18 cellular contexts compared by ENCODE assay signal in genomic region chr1:163170331-163170730, GRCh38. TPM values are rescaled to one million over a fixed set of nuclear protein-coding genes. Genes with fewer than 3 reads are reported as not detected.
A peak's percentile ranks its signal among the peaks of the same experiment; 100 is the strongest.
DNase-seq lines count a peak whose midpoint lies in the region; ATAC-seq and TF ChIP-seq lines count a peak whose summit lies in the region.
"Had no signal": no experiment of that assay in that cellular context is flagged by ENCODE, and none has a peak within 500 bp of the region (broad histone marks: within the 10 kb centered on the region; RNA-seq: fewer than 3 reads in every experiment).

No MANE protein-coding gene starts in this region.

- WGBS in esophagus muscularis mucosa = 59% methylated on average over 1 of the region's 1 CpG

- H3K4me1 ChIP-seq in RWPE2 (ENCODE audit: insufficient read depth, poor library complexity, severe bottlenecking) (peaks cover 30% of the 10 kb centered on the region), esophagus muscularis mucosa (peaks cover 12 to 81% (median 76%) of the 10 kb centered on the region in 4 donors)

- H3K4me3 ChIP-seq in AG10803 (ENCODE audit: low read length) (no peak overlapping the region), RWPE2 (ENCODE audit: severe bottlenecking) (no peak overlapping the region), esophagus muscularis mucosa (no peak overlapping the region), retinal pigment epithelial cell (ENCODE audit: low read length) (no peak overlapping the region)
- H3K4me3 ChIP-seq: mucosa of descending colon had no signal

- H3K36me3 Mint-ChIP-seq in activated CD4-positive, alpha-beta T cell treated with anti-CD3 and anti-CD28 coated beads, Interleukin-2, amount 10 ng/mL, durations not matched to agents 24 days and 14 days (ENCODE audit: low read depth) = no peaks in the 10 kb centered on the region
- H3K36me3 Mint-ChIP-seq: activated CD8-positive, alpha-beta memory T cell treated with anti-CD3 and anti-CD28 coated beads, Interleukin-2, amount 10 ng/mL, durations not matched to agents 7 days and 5 days had no signal

- H3K36me3 ChIP-seq in RWPE2 (ENCODE audit: low read depth) (no peaks in the 10 kb centered on the region), esophagus muscularis mucosa (no peaks in the 10 kb centered on the region)

- intact Hi-C loops in esophagus muscularis mucosa (cut with DNase I) = loop anchor here (5.0 kb wide), 1 partner anchor 293 kb away; no protein-coding TSS in a partner anchor
- intact Hi-C loops in activated CD4-positive, alpha-beta T cell treated with anti-CD3 and anti-CD28 coated beads, Interleukin-2, amount 10 ng/mL, durations not matched to agents 24 days and 14 days (cut with micrococcal nuclease) = loop anchor here (5.0 kb wide), 1 partner anchor 323 kb away; no protein-coding TSS in a partner anchor

- H3K27ac ChIP-seq in RWPE2 (ENCODE audit: poor library complexity, severe bottlenecking) (peak overlapping the region; percentile 17), esophagus muscularis mucosa (replicated peaks in 1 of 4) (peak overlapping the region in 3 of 4 donors; percentile 18 to 31 (median 23))

- no peaks in the 10 kb centered on the region for H3K27me3 ChIP-seq in RWPE2 (ENCODE audit: insufficient read depth, poor library complexity, severe bottlenecking)
- H3K27me3 ChIP-seq in esophagus muscularis mucosa = no peaks in the 10 kb centered on the region

- H3K27ac Mint-ChIP-seq in activated CD4-positive, alpha-beta T cell treated with anti-CD3 and anti-CD28 coated beads, Interleukin-2, amount 10 ng/mL, durations not matched to agents 24 days and 14 days = no peak overlapping the region
- H3K27ac Mint-ChIP-seq: activated CD8-positive, alpha-beta memory T cell treated with anti-CD3 and anti-CD28 coated beads, Interleukin-2, amount 10 ng/mL, durations not matched to agents 7 days and 5 days; activated T-helper 2 cell treated with anti-CD3 and anti-CD28 coated beads, Interferon-gamma antibody, Interleukin-2, Interleukin-4, amounts not matched to agents 10 μg/mL and 5 μg/mL and 100 μg/mL, durations not matched to agents 14 hours and 24 hours and 36 hours had no signal

- no peaks in the 10 kb centered on the region for H3K9me3 Mint-ChIP-seq in activated CD4-positive, alpha-beta T cell treated with anti-CD3 and anti-CD28 coated beads, Interleukin-2, amount 10 ng/mL, durations not matched to agents 24 days and 14 days
- H3K9me3 Mint-ChIP-seq: activated T-helper 2 cell treated with anti-CD3 and anti-CD28 coated beads, Interferon-gamma antibody, Interleukin-2, Interleukin-4, amounts not matched to agents 10 μg/mL and 5 μg/mL and 100 μg/mL, durations not matched to agents 14 hours and 24 hours and 36 hours; neural crest cell had no signal

- ATAC-seq in RWPE2 (ENCODE audit: low read depth) = no peak
- ATAC-seq: activated CD8-positive, alpha-beta memory T cell treated with anti-CD3 and anti-CD28 coated beads, Interleukin-2, amount 10 ng/mL, durations not matched to agents 7 days and 5 days; left lobe of liver; mucosa of descending colon had no signal

- no peaks in the 10 kb centered on the region for H3K4me1 Mint-ChIP-seq in activated CD4-positive, alpha-beta T cell treated with anti-CD3 and anti-CD28 coated beads, Interleukin-2, amount 10 ng/mL, durations not matched to agents 24 days and 14 days
- H3K4me1 Mint-ChIP-seq: activated CD8-positive, alpha-beta memory T cell treated with anti-CD3 and anti-CD28 coated beads, Interleukin-2, amount 10 ng/mL, durations not matched to agents 7 days and 5 days had no signal

- in situ Hi-C loops in GM13976 (cut with MboI; ENCODE audit: low sequenced_read_pairs, unreplicated experiment) = no loop called here

- DNase-seq in AG10803 (ENCODE audit: low read depth) = peak; percentile 77
- DNase-seq in RWPE2 (ENCODE audit: low spot score) = no peak
- DNase-seq in esophagus muscularis mucosa (ENCODE audit: extremely low spot score) = no peak
- peak; percentile 30 for DNase-seq in retinal pigment epithelial cell (ENCODE audit: low read depth)
- no peak for DNase-seq in NAMALWA (ENCODE audit: low spot score)
- DNase-seq in activated CD4-positive, alpha-beta T cell treated with anti-CD3 and anti-CD28 coated beads, Interleukin-2, amount 10 ng/mL, durations not matched to agents 24 days and 14 days = no peak
- no peak for DNase-seq in GM13976 (ENCODE audit: low spot score)
- no peak for DNase-seq in islet precursor cell
- DNase-seq: activated CD8-positive, alpha-beta memory T cell treated with anti-CD3 and anti-CD28 coated beads, Interleukin-2, amount 10 ng/mL, durations not matched to agents 7 days and 5 days; amniotic stem cell; mucosa of descending colon; NCI-H510A; NK-92 treated with Interleukin-12 subunit alpha and Interleukin-12 subunit beta, amount 100 ng/mL, for 24 hours; stimulated activated CD8-positive, alpha-beta memory T cell treated with anti-CD3 and anti-CD28 coated beads, Interleukin-4, amount 100 ng/mL, for 48 hours; substantia nigra had no signal

- H3K27me3 Mint-ChIP-seq in activated CD4-positive, alpha-beta T cell treated with anti-CD3 and anti-CD28 coated beads, Interleukin-2, amount 10 ng/mL, durations not matched to agents 24 days and 14 days = peaks cover 4% of the 10 kb centered on the region
- H3K27me3 Mint-ChIP-seq: activated CD8-positive, alpha-beta memory T cell treated with anti-CD3 and anti-CD28 coated beads, Interleukin-2, amount 10 ng/mL, durations not matched to agents 7 days and 5 days had no signal

- H3K9me3 ChIP-seq in RWPE2 (ENCODE audit: severe bottlenecking) (no peaks in the 10 kb centered on the region), esophagus muscularis mucosa (no peaks in the 10 kb centered on the region)
- H3K9me3 ChIP-seq: mucosa of descending colon had no signal

- TF ChIP-seq POLR2A in esophagus muscularis mucosa (IDR thresholded peaks at IDR 0.05; ENCODE audit: low read depth) = no peak

- TF ChIP-seq EP300 in esophagus muscularis mucosa (IDR thresholded peaks at IDR 0.05) = no peak

- no peak for TF ChIP-seq CTCF in AG10803 (conservative IDR thresholded peaks at IDR 0.05; ENCODE audit: low read length)
- no peak for TF ChIP-seq CTCF in RWPE2 (IDR thresholded peaks at IDR 0.05; ENCODE audit: poor library complexity, severe bottlenecking)
- no peak for TF ChIP-seq CTCF in esophagus muscularis mucosa (IDR thresholded peaks at IDR 0.05)
- no peak for TF ChIP-seq CTCF in retinal pigment epithelial cell (conservative IDR thresholded peaks at IDR 0.05; ENCODE audit: low read depth, low read length)
- no peak for TF ChIP-seq CTCF in GM13976 (IDR thresholded peaks at IDR 0.05; ENCODE audit: borderline replicate concordance, control extremely low read depth, extremely low read depth, insufficient read depth, missing control alignments)

- no peak overlapping the region for H3K4me3 Mint-ChIP-seq in activated CD4-positive, alpha-beta T cell treated with anti-CD3 and anti-CD28 coated beads, Interleukin-2, amount 10 ng/mL, durations not matched to agents 24 days and 14 days
- H3K4me3 Mint-ChIP-seq: activated CD8-positive, alpha-beta memory T cell treated with anti-CD3 and anti-CD28 coated beads, Interleukin-2, amount 10 ng/mL, durations not matched to agents 7 days and 5 days; neural crest cell had no signal

RNA-seq across cellular contexts. Expression of gene RGS5, which starts 32.4 kb away (rescaled TPM):
- total RNA-seq in esophagus muscularis mucosa = 100 to 1,000 TPM in 3 of 4 donors, 10 to 100 TPM in 1; 88.9 to 455 (median 205) TPM
- 0.95 and 2.8 TPM in 2 replicates for total RNA-seq in activated CD4-positive, alpha-beta T cell treated with anti-CD3 and anti-CD28 coated beads, Interleukin-2, amount 10 ng/mL, durations not matched to agents 24 days and 14 days

Comparison
In these comparisons a context has a peak if more than half of its experiments do, and no peak if none do; other contexts are left out.
1. DNase-seq: peak in AG10803 (single experiment) and retinal pigment epithelial cell (single experiment); none in RWPE2 (single experiment), esophagus muscularis mucosa (single experiment), NAMALWA (single experiment), activated CD4-positive, alpha-beta T cell treated with anti-CD3 and anti-CD28 coated beads, Interleukin-2, amount 10 ng/mL, durations not matched to agents 24 days and 14 days (single experiment), GM13976 (single experiment) and islet precursor cell (single experiment).
2. RNA of gene RGS5, which starts 32.4 kb away (total RNA-seq): 88.9 to 455 TPM in esophagus muscularis mucosa; 0.95 to 2.8 TPM in activated CD4-positive, alpha-beta T cell treated with anti-CD3 and anti-CD28 coated beads, Interleukin-2, amount 10 ng/mL, durations not matched to agents 24 days and 14 days; every median in the first group is over 10 times any median in the second.